In the genomic region with DNA sequence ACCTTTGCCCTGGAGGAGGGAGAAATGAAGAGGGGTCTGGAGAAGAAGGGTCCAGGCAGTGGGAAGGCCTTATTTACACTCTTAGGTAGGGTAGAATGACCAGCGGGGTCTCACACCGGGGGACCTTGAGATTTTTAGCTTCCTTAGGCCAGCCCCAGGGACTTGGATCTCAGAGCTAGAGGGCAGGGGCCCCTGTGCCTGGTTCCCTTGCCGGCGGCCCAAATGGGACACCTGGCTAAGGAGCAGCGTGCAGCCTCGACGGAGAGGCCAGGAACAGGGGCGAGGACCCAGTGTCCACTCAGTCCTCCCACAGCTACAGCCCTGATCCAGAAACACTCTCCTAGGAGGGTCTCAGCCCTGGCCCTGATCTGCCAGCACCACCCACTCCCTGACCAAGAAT, we compare ENCODE assay signal across 14 cellular contexts. TPM values are rescaled to one million over a fixed set of nuclear protein-coding genes. Genes with fewer than 3 reads are reported as not detected.
"Had no signal": no experiment of that assay in that cellular context is flagged by ENCODE, and none has a peak within 500 bp of the region (broad histone marks: within the 10 kb centered on the region; RNA-seq: fewer than 3 reads in every experiment).

No MANE protein-coding gene starts in this region.

- ATAC-seq: activated CD8-positive, alpha-beta T cell treated with anti-CD3 and anti-CD28 coated beads for 36 hours; esophagus mucosa; left colon had no signal

- H3K9me3 ChIP-seq: ascending aorta had no signal

- H3K27me3 ChIP-seq: ascending aorta had no signal

- H3K4me1 ChIP-seq: ascending aorta had no signal

- FAIRE-seq: TTC549 had no signal

- H3K4me3 ChIP-seq: ascending aorta had no signal

- H3K27ac ChIP-seq: ascending aorta had no signal

- H3K36me3 ChIP-seq: ascending aorta had no signal

- DNase-seq: activated CD4-positive, alpha-beta T cell treated with anti-CD3 and anti-CD28 coated beads for 4 hours; activated CD8-positive, alpha-beta T cell treated with anti-CD3 and anti-CD28 coated beads for 36 hours; activated naive CD4-positive, alpha-beta T cell treated with Interleukin-2 at 50 U/mL for 16 hours; cerebellar nuclear complex; effector CD4-positive, alpha-beta T cell; mammary epithelial cell; midbrain; SW 1271; trophoblast cell had no signal

RNA-seq across cellular contexts. Expression of gene DIO3, which starts 41.8 kb away (rescaled TPM):
- total RNA-seq: activated CD8-positive, alpha-beta T cell treated with anti-CD3 and anti-CD28 coated beads for 36 hours; activated T-helper 1 cell treated with anti-CD3 and anti-CD28 coated beads, Interleukin-12 subunit alpha, Interleukin-12 subunit beta, Interleukin-2, Interleukin-4 antibody, amounts not matched to agents 30 ng/mL and 10 ng/mL and 1 ng/mL, durations not matched to agents 14 hours and 24 hours and 36 hours; ascending aorta; mammary epithelial cell had no signal
